13 cellular contexts compared by ENCODE assay signal in the genomic region with DNA sequence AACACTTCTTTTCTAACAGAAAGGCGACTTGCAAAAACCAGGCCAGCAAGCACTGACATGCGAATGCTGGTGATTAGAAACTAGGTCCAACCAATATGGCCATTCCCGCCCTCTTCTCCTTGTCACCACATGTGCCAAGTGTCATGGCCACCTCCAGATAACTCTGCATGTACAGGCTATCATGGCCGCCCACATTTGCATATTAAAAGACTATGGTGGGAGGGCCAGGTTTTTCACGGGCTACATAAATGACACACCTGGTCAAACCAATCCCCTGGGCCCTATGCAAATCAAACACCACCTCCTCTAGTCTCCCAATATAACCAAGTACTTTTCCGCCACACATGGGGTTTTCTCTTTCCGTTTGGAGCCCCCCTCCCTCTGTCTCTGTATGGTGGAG.
"Had no signal": no experiment of that assay in that cellular context is flagged by ENCODE, and none has a peak within 500 bp of the region (broad histone marks: within the 10 kb centered on the region; RNA-seq: fewer than 3 reads in every experiment).

No MANE protein-coding gene starts in this region.

- DNase-seq: activated CD4-positive, alpha-beta T cell treated with anti-CD3 and anti-CD28 coated beads, Interleukin-2, amount 50 U/mL, for 1 hour; activated effector memory CD4-positive, alpha-beta T cell treated with anti-CD3 and anti-CD28 coated beads, Interleukin-2, amount 50 U/mL, for 16 hours; amygdala; brain microvascular endothelial cell; cerebellar nuclear complex; kidney; left ventricle myocardium superior; stimulated activated CD4-positive, alpha-beta T cell treated with anti-CD3 and anti-CD28 coated beads, Interleukin-12 subunit alpha, Interleukin-12 subunit beta, amount 100 ng/mL, for 4 hours; stimulated activated naive CD8-positive, alpha-beta T cell treated with anti-CD3 and anti-CD28 coated beads, Interleukin-15, Interleukin-2, amounts not matched to agents 100 U/mL and 50 U/mL, for 24 hours; T-helper 17 cell had no signal

- H3K9me3 ChIP-seq: suprapubic skin had no signal

- H3K4me1 ChIP-seq: suprapubic skin had no signal

- H3K27me3 ChIP-seq: brain microvascular endothelial cell, suprapubic skin had no signal

- H3K27ac ChIP-seq: brain microvascular endothelial cell, suprapubic skin had no signal

- H3K4me3 ChIP-seq: suprapubic skin had no signal

- FAIRE-seq: kidney, TTC549 had no signal

- H3K36me3 ChIP-seq: brain microvascular endothelial cell, suprapubic skin had no signal

- ATAC-seq: esophagus mucosa; left ventricle myocardium superior; stimulated activated naive CD8-positive, alpha-beta T cell treated with anti-CD3 and anti-CD28 coated beads, Interleukin-15, Interleukin-2, amounts not matched to agents 100 U/mL and 50 U/mL, for 24 hours; T-helper 17 cell had no signal
